ENCODE assay signal across 8 cellular contexts in genomic region chr14:41606249-41607118, GRCh38. TPM values are rescaled to one million over a fixed set of nuclear protein-coding genes. Genes with fewer than 3 reads are reported as not detected.
A peak's percentile ranks its signal among the peaks of the same experiment; 100 is the strongest.
DNase-seq lines count a peak whose midpoint lies in the region; ATAC-seq, FAIRE-seq and TF ChIP-seq lines count a peak whose summit lies in the region.

Gene LRFN5, plus strand, starts transcription at chr14:41606876.

- BruUV-seq in endothelial cell of umbilical vein (replicated peaks; lab: Mats Ljungman, UMichigan), result no TSS peak

- FAIRE-seq in endothelial cell of umbilical vein (lab: Jason Lieb, UNC), result no peak
- FAIRE-seq in urothelium cell line (lab: Jason Lieb, UNC), result peak; percentile 32
- no peak for FAIRE-seq in GM12892 (lab: Jason Lieb, UNC)

- TF ChIP-seq CTCF in AG09309 (IDR thresholded peaks at IDR 0.05; ENCODE audit: control insufficient read depth, insufficient read depth, low read depth, low read length, missing control alignments) (no peak), RWPE2 (IDR thresholded peaks at IDR 0.05; ENCODE audit: poor library complexity, severe bottlenecking) (no peak), endothelial cell of umbilical vein (IDR thresholded peaks at IDR 0.05; ENCODE audit: extremely low read depth in 1 of 2, insufficient read depth in 1 of 2, low read depth in 1 of 2, low read length in 2 of 2) (no peak)

- POLR2A ChIA-PET in endothelial cell of umbilical vein (lab: Charles Lee), result no interaction called here

- no peaks in the 10 kb centered on the region for H3K4me1 ChIP-seq in RWPE2 (ENCODE audit: insufficient read depth, poor library complexity, severe bottlenecking)
- peaks cover 4% of the 10 kb centered on the region for H3K4me1 ChIP-seq in endothelial cell of umbilical vein (ENCODE audit: control insufficient read depth, extremely low read depth, insufficient read depth, low read length)

- peak; percentile 42; the same call in 2 of the 3 replicates for ATAC-seq in RWPE2 (ENCODE audit: low read depth)

- no peak within 1 kb of the TSS for H3K9ac ChIP-seq in endothelial cell of umbilical vein (replicated peaks; ENCODE audit: extremely low read depth, insufficient read depth, low read length)

- H3K27ac ChIP-seq in RWPE2 (ENCODE audit: poor library complexity, severe bottlenecking) (no peak within 1 kb of the TSS), endothelial cell of umbilical vein (ENCODE audit: insufficient read depth, low read depth, low read length) (no peak within 1 kb of the TSS)

- H3K4me2 ChIP-seq in endothelial cell of umbilical vein (ENCODE audit: insufficient read depth, low read length), result peak within 1 kb of the TSS; percentile 75

- H3K4me3 ChIP-seq in AG09309 (ENCODE audit: control insufficient read depth, low read depth, low read length), result peak within 1 kb of the TSS; percentile 69
- H3K4me3 ChIP-seq in RWPE2 (ENCODE audit: severe bottlenecking), result no peak within 1 kb of the TSS
- H3K4me3 ChIP-seq in endothelial cell of umbilical vein (replicated peaks in 1 of 3; ENCODE audit: insufficient read depth in 1 of 3, low read depth in 1 of 3, low read length in 3 of 3), result peak within 1 kb of the TSS in 2 of 3 experiments; percentile 12 to 47

- H3K9me3 ChIP-seq in RWPE2 (ENCODE audit: severe bottlenecking), result no peaks in the 10 kb centered on the region
- H3K9me3 ChIP-seq in endothelial cell of umbilical vein (replicated peaks; ENCODE audit: control insufficient read depth, insufficient read depth, low read length), result no peaks in the 10 kb centered on the region

- intact Hi-C loops in endothelial cell of umbilical vein (cut with micrococcal nuclease), result no loop called here

- TF ChIP-seq POLR2A in endothelial cell of umbilical vein (IDR thresholded peaks at IDR 0.05; ENCODE audit: low read depth, low read length) (no peak), GM12892 (IDR thresholded peaks at IDR 0.05; ENCODE audit: low read depth, low read length) (no peak)

- no peaks in the 10 kb centered on the region for H4K20me1 ChIP-seq in endothelial cell of umbilical vein (replicated peaks; ENCODE audit: control insufficient read depth, extremely low read depth, insufficient read depth, low read length)

- dilution Hi-C loops in endothelial cell of umbilical vein (cut with MboI; ENCODE audit: extremely low pct_ligation_motif_present, low sequenced_read_pairs), result no loop called here

- H3K36me3 ChIP-seq in RWPE2 (ENCODE audit: low read depth) (no peaks in the 10 kb centered on the region), endothelial cell of umbilical vein (ENCODE audit: control insufficient read depth in 2 of 2, extremely low read depth in 1 of 2, insufficient read depth in 2 of 2, low read length in 2 of 2) (no peaks in the 10 kb centered on the region)

- H3K27me3 ChIP-seq in RWPE2 (ENCODE audit: insufficient read depth, poor library complexity, severe bottlenecking), result peaks cover 100% of the 10 kb centered on the region
- H3K27me3 ChIP-seq in endothelial cell of umbilical vein (ENCODE audit: control insufficient read depth in 2 of 2, insufficient read depth in 2 of 2, low read length in 2 of 2), result peaks cover 45 to 69% of the 10 kb centered on the region in 2 experiments

- H2AFZ ChIP-seq in endothelial cell of umbilical vein (ENCODE audit: low read depth, low read length), result peak within 1 kb of the TSS; percentile 62

- CTCF ChIA-PET in endothelial cell of umbilical vein (lab: Charles Lee), result interaction anchor here (1.2 kb wide), 1 partner anchor 15 kb away, joined by 3 read pairs; no protein-coding TSS in a partner anchor

- DNase-seq in AG09309 (ENCODE audit: low read depth) (no peak), H4 (ENCODE audit: low spot score) (peak; percentile 14), RWPE2 (ENCODE audit: low spot score) (no peak), endothelial cell of umbilical vein (ENCODE audit: low read depth, low spot score) (no peak), midbrain (lab: John Stamatoyannopoulos, UW) (peak; percentile 49), urothelium cell line (ENCODE audit: low spot score) (peak; percentile 55), SIG-M5 (lab: John Stamatoyannopoulos, UW) (no peak), GM12892 (ENCODE audit: insufficient read length) (no peak)

- H3K9me1 ChIP-seq in endothelial cell of umbilical vein (replicated peaks; ENCODE audit: control insufficient read depth, extremely low read depth, insufficient read depth, low read length), result no peaks in the 10 kb centered on the region

- no peaks in the 10 kb centered on the region for H3K79me2 ChIP-seq in endothelial cell of umbilical vein (ENCODE audit: control insufficient read depth, insufficient read depth, low read length)

TF ChIP-seq in endothelial cell of umbilical vein, 7 proteins besides CTCF, POLR2A, EP300 and RAD21:
- TF ChIP-seq FOS (IDR thresholded peaks at IDR 0.05; ENCODE audit: borderline replicate concordance, insufficient read depth, low read length), result no peak
- TF ChIP-seq EZH2 (IDR thresholded peaks at IDR 0.05; ENCODE audit: borderline replicate concordance, low read depth, low read length, severe bottlenecking), result peak; percentile 36
- TF ChIP-seq POLR2AphosphoS5 (IDR thresholded peaks at IDR 0.05; ENCODE audit: insufficient read depth, low read depth, low read length), result no peak

RNA-seq across cellular contexts. Expression of gene LRFN5, which starts in this region (rescaled TPM):
- 0.29 TPM in 1 of 2 replicates, not detected in the other for total RNA-seq in H4 (2014; rRNA removed; shearing (Covaris generic))
- total RNA-seq in endothelial cell of umbilical vein, result not detected in 2 replicates
- polyA plus RNA-seq in endothelial cell of umbilical vein, result not detected in 2 replicates
- not detected in 2 replicates for polyA plus RNA-seq in endothelial cell of umbilical vein (2011; cell fraction: cytosol; rRNA removed)
- not detected in 2 replicates for polyA plus RNA-seq in endothelial cell of umbilical vein (2011; cell fraction: nucleus; rRNA removed)
- polyA plus RNA-seq in endothelial cell of umbilical vein (2012), result not detected in 2 replicates
- polyA minus RNA-seq in endothelial cell of umbilical vein, result not detected in 2 replicates
- polyA minus RNA-seq in endothelial cell of umbilical vein (2011; cell fraction: cytosol; rRNA and poly(A)+ RNA removed), result not detected
- not detected in 2 replicates for polyA minus RNA-seq in endothelial cell of umbilical vein (2011; cell fraction: nucleus; rRNA and poly(A)+ RNA removed)
- polyA plus RNA-seq in GM12892 (2012; ENCODE audit: missing spikeins), result not detected

Comparison
In these comparisons a context has a peak if more than half of its experiments do, and no peak if none do; other contexts are left out.
1. Peak in DNase-seq in H4; RNA of the gene not detected or under 1 TPM.
2. DNase-seq: peak in midbrain (single experiment) and urothelium cell line (single experiment); none in AG09309 (single experiment), RWPE2 (single experiment), endothelial cell of umbilical vein (single experiment), SIG-M5 (single experiment) and GM12892 (single experiment).